1 cellular context compared by ENCODE assay signal in genomic region chr1:202811296-202812175, GRCh38.
TF ChIP-seq lines count a peak whose summit lies in the region.

No MANE protein-coding gene starts in this region.

TF ChIP-seq in HepG2, 621 proteins besides CTCF, POLR2A, EP300 and RAD21 (continued from another document and continues in another):
- TF ChIP-seq AFF4 (CRISPR knock-in tag; IDR thresholded peaks at IDR 0.05) (no peak), KLF9 (CRISPR knock-in tag; IDR thresholded peaks at IDR 0.05; ENCODE audit: low read depth) (no peak), SMC3 (IDR thresholded peaks at IDR 0.05; ENCODE audit: low read length) (no peak), YY1 (IDR thresholded peaks at IDR 0.05; ENCODE audit: insufficient read depth, insufficient replicate concordance, low read depth, low read length) (no peak), ZBTB21 (CRISPR knock-in tag; IDR thresholded peaks at IDR 0.05) (no peak), THYN1 (CRISPR knock-in tag; IDR thresholded peaks at IDR 0.05; ENCODE audit: borderline replicate concordance, low read depth) (no peak), CAMTA2 (CRISPR knock-in tag; IDR thresholded peaks at IDR 0.05; ENCODE audit: borderline replicate concordance) (0 out of 2 replicates have a peak, but pooled peaks have one; percentile 11), ZNF770 (CRISPR knock-in tag; IDR thresholded peaks at IDR 0.05) (peak; percentile 97), ZNF816 (CRISPR knock-in tag; IDR thresholded peaks at IDR 0.05; ENCODE audit: borderline replicate concordance) (no peak), ZSCAN5A (CRISPR knock-in tag; IDR thresholded peaks at IDR 0.05; ENCODE audit: borderline replicate concordance) (no peak), ZEB1 (IDR thresholded peaks at IDR 0.05; ENCODE audit: insufficient replicate concordance, low read depth) (no peak), CREM (IDR thresholded peaks at IDR 0.05) (no peak), CREM (CRISPR knock-in tag; IDR thresholded peaks at IDR 0.05) (no peak), AGO1 (IDR thresholded peaks at IDR 0.05; ENCODE audit: low read depth, low read length, poor library complexity, severe bottlenecking) (no peak), JUN (CRISPR knock-in tag; IDR thresholded peaks at IDR 0.05) (no peak), ELF1 (CRISPR knock-in tag; IDR thresholded peaks at IDR 0.05) (no peak), ZNF20 (CRISPR knock-in tag; IDR thresholded peaks at IDR 0.05) (no peak), U2AF1 (optimal IDR thresholded peaks at IDR 0.05; ENCODE audit: low read depth, low read length) (no peak), ZNF337 (CRISPR knock-in tag; IDR thresholded peaks at IDR 0.05; ENCODE audit: borderline replicate concordance, low read depth) (0 out of 2 replicates have a peak, but pooled peaks have one; percentile 6), ARNT (IDR thresholded peaks at IDR 0.05) (no peak), ZBTB26 (CRISPR knock-in tag; IDR thresholded peaks at IDR 0.05; ENCODE audit: borderline replicate concordance) (no peak), BATF2 (CRISPR knock-in tag; IDR thresholded peaks at IDR 0.05) (peak; percentile 66), ZNF496 (CRISPR knock-in tag; IDR thresholded peaks at IDR 0.05; ENCODE audit: insufficient replicate concordance) (no peak), PRDM4 (CRISPR knock-in tag; IDR thresholded peaks at IDR 0.05; ENCODE audit: borderline replicate concordance) (no peak), ZNF737 (CRISPR knock-in tag; IDR thresholded peaks at IDR 0.05; ENCODE audit: borderline replicate concordance) (no peak), ZBTB1 (CRISPR knock-in tag; IDR thresholded peaks at IDR 0.05; ENCODE audit: borderline replicate concordance) (no peak), ZNF546 (CRISPR knock-in tag; conservative IDR thresholded peaks at IDR 0.05) (no peak), FOXO1 (CRISPR knock-in tag; IDR thresholded peaks at IDR 0.05) (no peak), ZSCAN29 (CRISPR knock-in tag; conservative IDR thresholded peaks at IDR 0.05) (no peak), ZSCAN31 (CRISPR knock-in tag; IDR thresholded peaks at IDR 0.05; ENCODE audit: low read depth) (no peak), SUZ12 (IDR thresholded peaks at IDR 0.05; ENCODE audit: low read depth, low read length) (no peak), NFIB (CRISPR knock-in tag; IDR thresholded peaks at IDR 0.05; ENCODE audit: borderline replicate concordance) (no peak), KAT7 (CRISPR knock-in tag; IDR thresholded peaks at IDR 0.05; ENCODE audit: borderline replicate concordance) (no peak)
- TF ChIP-seq, protein P1, sequence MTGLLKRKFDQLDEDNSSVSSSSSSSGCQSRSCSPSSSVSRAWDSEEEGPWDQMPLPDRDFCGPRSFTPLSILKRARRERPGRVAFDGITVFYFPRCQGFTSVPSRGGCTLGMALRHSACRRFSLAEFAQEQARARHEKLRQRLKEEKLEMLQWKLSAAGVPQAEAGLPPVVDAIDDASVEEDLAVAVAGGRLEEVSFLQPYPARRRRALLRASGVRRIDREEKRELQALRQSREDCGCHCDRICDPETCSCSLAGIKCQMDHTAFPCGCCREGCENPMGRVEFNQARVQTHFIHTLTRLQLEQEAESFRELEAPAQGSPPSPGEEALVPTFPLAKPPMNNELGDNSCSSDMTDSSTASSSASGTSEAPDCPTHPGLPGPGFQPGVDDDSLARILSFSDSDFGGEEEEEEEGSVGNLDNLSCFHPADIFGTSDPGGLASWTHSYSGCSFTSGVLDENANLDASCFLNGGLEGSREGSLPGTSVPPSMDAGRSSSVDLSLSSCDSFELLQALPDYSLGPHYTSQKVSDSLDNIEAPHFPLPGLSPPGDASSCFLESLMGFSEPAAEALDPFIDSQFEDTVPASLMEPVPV (CRISPR knock-in tag; IDR thresholded peaks at IDR 0.05): no peak; the same call in 1 of the 2 replicates
- TF ChIP-seq, protein P2, sequence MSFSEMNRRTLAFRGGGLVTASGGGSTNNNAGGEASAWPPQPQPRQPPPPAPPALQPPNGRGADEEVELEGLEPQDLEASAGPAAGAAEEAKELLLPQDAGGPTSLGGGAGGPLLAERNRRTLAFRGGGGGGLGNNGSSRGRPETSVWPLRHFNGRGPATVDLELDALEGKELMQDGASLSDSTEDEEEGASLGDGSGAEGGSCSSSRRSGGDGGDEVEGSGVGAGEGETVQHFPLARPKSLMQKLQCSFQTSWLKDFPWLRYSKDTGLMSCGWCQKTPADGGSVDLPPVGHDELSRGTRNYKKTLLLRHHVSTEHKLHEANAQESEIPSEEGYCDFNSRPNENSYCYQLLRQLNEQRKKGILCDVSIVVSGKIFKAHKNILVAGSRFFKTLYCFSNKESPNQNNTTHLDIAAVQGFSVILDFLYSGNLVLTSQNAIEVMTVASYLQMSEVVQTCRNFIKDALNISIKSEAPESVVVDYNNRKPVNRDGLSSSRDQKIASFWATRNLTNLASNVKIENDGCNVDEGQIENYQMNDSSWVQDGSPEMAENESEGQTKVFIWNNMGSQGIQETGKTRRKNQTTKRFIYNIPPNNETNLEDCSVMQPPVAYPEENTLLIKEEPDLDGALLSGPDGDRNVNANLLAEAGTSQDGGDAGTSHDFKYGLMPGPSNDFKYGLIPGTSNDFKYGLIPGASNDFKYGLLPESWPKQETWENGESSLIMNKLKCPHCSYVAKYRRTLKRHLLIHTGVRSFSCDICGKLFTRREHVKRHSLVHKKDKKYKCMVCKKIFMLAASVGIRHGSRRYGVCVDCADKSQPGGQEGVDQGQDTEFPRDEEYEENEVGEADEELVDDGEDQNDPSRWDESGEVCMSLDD (CRISPR knock-in tag; IDR thresholded peaks at IDR 0.05; ENCODE audit: borderline replicate concordance): peak; percentile 90
- TF ChIP-seq, protein P3, sequence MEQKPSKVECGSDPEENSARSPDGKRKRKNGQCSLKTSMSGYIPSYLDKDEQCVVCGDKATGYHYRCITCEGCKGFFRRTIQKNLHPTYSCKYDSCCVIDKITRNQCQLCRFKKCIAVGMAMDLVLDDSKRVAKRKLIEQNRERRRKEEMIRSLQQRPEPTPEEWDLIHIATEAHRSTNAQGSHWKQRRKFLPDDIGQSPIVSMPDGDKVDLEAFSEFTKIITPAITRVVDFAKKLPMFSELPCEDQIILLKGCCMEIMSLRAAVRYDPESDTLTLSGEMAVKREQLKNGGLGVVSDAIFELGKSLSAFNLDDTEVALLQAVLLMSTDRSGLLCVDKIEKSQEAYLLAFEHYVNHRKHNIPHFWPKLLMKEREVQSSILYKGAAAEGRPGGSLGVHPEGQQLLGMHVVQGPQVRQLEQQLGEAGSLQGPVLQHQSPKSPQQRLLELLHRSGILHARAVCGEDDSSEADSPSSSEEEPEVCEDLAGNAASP (CRISPR knock-in tag; IDR thresholded peaks at IDR 0.05; ENCODE audit: borderline replicate concordance): no peak
- TF ChIP-seq, protein P4, sequence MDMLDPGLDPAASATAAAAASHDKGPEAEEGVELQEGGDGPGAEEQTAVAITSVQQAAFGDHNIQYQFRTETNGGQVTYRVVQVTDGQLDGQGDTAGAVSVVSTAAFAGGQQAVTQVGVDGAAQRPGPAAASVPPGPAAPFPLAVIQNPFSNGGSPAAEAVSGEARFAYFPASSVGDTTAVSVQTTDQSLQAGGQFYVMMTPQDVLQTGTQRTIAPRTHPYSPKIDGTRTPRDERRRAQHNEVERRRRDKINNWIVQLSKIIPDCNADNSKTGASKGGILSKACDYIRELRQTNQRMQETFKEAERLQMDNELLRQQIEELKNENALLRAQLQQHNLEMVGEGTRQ (IDR thresholded peaks at IDR 0.05; ENCODE audit: low read depth, low read length): no peak
- TF ChIP-seq, protein P4 (CRISPR knock-in tag; IDR thresholded peaks at IDR 0.05; ENCODE audit: borderline replicate concordance): no peak
